ENCODE assay signal across 16 cellular contexts in the genomic region with DNA sequence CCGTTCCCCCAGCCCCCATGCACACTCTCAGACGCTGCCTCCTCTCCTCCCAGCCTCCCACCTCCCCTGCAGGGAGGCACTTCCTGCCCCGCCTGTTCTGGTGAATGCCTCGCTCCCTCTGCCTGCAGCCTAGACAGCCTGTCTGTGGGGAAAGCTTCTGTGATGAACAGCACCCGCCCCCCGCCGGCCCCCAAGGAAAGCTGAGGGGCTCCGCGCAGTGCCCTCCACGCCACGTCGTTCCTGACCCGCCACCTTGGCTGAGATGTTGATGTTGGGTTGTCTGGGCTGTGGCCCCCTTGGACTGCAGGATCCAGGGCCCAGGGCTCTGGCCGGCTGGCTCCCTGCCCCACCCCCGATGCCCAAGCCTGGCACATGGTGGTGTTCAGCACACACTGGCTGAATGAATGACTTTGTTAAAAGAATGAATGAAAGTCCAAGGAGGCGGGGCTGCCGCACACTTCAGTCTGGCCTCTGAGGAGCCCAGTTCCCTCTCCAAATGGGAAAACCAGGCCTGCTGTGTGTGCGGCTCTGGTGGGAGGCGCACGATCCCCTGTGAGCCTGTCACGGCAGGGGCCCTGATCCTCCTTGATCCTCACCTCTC. TPM values are rescaled to one million over a fixed set of nuclear protein-coding genes. Genes with fewer than 3 reads are reported as not detected.
DNase-seq lines count a peak whose midpoint lies in the region; ATAC-seq and TF ChIP-seq lines count a peak whose summit lies in the region.
"Had no signal": no experiment of that assay in that cellular context is flagged by ENCODE, and none has a peak within 500 bp of the region (broad histone marks: within the 10 kb centered on the region; RNA-seq: fewer than 3 reads in every experiment).

No MANE protein-coding gene starts in this region.

- DNase-seq in NCI-H748 (lab: John Stamatoyannopoulos, UW; ENCODE audit: unreplicated experiment): peak; percentile 44
- DNase-seq in NCI-H748 treated with DMSO at 0.1 percent for 48 hours (lab: John Stamatoyannopoulos, UW): no peak
- DNase-seq in UCSD-AML1 (lab: John Stamatoyannopoulos, UW; ENCODE audit: unreplicated experiment): peak; percentile 34
- peak; percentile 90 for DNase-seq in superior temporal gyrus (ENCODE audit: extremely low spot score)
- no peak for DNase-seq in activated gamma-delta T cell treated with Interleukin-2 at 50 U/mL for 16 hours
- DNase-seq in stomach: no peak
- DNase-seq: ACHN; activated T-cell treated with anti-CD3 and anti-CD28 coated beads, Interleukin-2, amount 50 U/mL, for 72 hours; DMS79 treated with DMSO at 0.1 percent for 48 hours; left cardiac atrium; NCI-H2107; RPMI8226 had no signal

- no peak overlapping the region for H3K4me3 ChIP-seq in stomach

- 28 to 46% (median 38%) methylated on average over 10 to 21 of the region's 21 CpGs for WGBS in stomach, 5 donors

- peaks cover 8 to 29% (median 27%) of the 10 kb centered on the region in 4 donors for H3K4me1 ChIP-seq in stomach

- TF ChIP-seq EP300 in stomach (IDR thresholded peaks at IDR 0.05): no peak

- ATAC-seq in HG03565 (IDR thresholded peaks at IDR 0.05; ENCODE audit: unreplicated experiment): no peak
- ATAC-seq: activated T-cell treated with anti-CD3 and anti-CD28 coated beads, Interleukin-2, amount 50 U/mL, for 72 hours; esophagus mucosa had no signal

- no peaks in the 10 kb centered on the region for H3K27me3 ChIP-seq in layer of hippocampus (ENCODE audit: control insufficient read depth, insufficient read depth, low read length)
- H3K27me3 ChIP-seq in stomach: peaks cover 0 to 25% (median 14%) of the 10 kb centered on the region in 3 donors

- no peak for TF ChIP-seq CTCF in stomach (IDR thresholded peaks at IDR 0.05)

- no peaks in the 10 kb centered on the region for H3K36me3 ChIP-seq in stomach

- H3K27ac ChIP-seq in layer of hippocampus (ENCODE audit: low read depth, low read length): peak overlapping the region; percentile 80
- peak overlapping the region in 2 of 5 donors; percentile 4 to 55 for H3K27ac ChIP-seq in stomach

- intact Hi-C loops in stomach (cut with DNase I; ENCODE audit: low total_unique reads): no loop called here

- no peak for TF ChIP-seq POLR2A in stomach (IDR thresholded peaks at IDR 0.05)

- no peaks in the 10 kb centered on the region for H3K9me3 ChIP-seq in stomach

RNA-seq across cellular contexts. Expression of gene MYMK, which starts 2.1 kb away (rescaled TPM):
- not detected for total RNA-seq in stomach
- not detected for polyA plus RNA-seq in stomach
- total RNA-seq: activated T-cell treated with anti-CD3 and anti-CD28 coated beads, Interleukin-2, amount 50 U/mL, for 72 hours; esophagus mucosa; left cardiac atrium; pulmonary artery endothelial cell had no signal

RNA-seq across cellular contexts. Expression of gene ADAMTSL2, which starts 7.7 kb away (rescaled TPM):
- total RNA-seq in stomach: 10 to 100 TPM in 1 of 5 donors, 1 to 10 TPM in 2, not detected in 2; 3.3 to 20.6 (median 3.3) TPM
- polyA plus RNA-seq in stomach: 1 to 10 TPM; 1.3 to 1.9 (median 1.4) TPM
- total RNA-seq: pulmonary artery endothelial cell had no signal

RNA-seq across cellular contexts. Expression of gene SLC2A6, which starts 47.9 kb away (rescaled TPM):
- 10 to 100 TPM in 1 of 5 donors, 1 to 10 TPM in 1, under 1 TPM in 1, not detected in 2; 0.55 to 14.3 (median 1.3) TPM for total RNA-seq in stomach
- 1 to 10 TPM in 2 of 3 donors, under 1 TPM in 1; 0.92 to 3.1 (median 1.4) TPM for polyA plus RNA-seq in stomach

Comparison
In these comparisons a context has a peak if more than half of its experiments do, and no peak if none do; other contexts are left out.
1. DNase-seq: peak in NCI-H748 (single experiment), UCSD-AML1 (single experiment) and superior temporal gyrus (single experiment); none in NCI-H748 treated with DMSO at 0.1 percent for 48 hours (single experiment), activated gamma-delta T cell treated with Interleukin-2 at 50 U/mL for 16 hours (single experiment) and stomach (single experiment).